ENCODE assay signal across 23 cellular contexts in the genomic region with DNA sequence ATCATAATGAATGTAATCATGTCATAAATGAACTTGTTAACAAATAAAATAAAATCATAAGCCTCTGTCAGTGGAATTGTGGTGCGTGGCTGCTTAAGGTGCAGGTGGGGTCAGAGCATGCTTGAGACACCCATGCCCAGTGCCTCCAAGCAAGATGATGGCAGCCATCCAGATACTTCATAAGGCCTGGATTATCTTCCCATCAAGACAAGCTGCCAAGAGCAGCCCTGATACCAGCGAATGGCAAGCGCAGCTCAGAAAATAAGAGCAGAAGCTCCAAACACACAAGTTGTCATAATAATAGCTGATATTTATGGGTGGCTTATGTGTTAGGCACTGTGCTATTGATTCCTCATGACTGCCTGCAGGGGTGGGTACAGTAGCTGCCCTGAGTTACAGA.
"Had no signal": no experiment of that assay in that cellular context is flagged by ENCODE, and none has a peak within 500 bp of the region (broad histone marks: within the 10 kb centered on the region; RNA-seq: fewer than 3 reads in every experiment).

No MANE protein-coding gene starts in this region.

- H3K36me3 ChIP-seq: esophagus squamous epithelium, gastroesophageal sphincter, spleen, tibial nerve, upper lobe of right lung, vagina had no signal

- DNase-seq: dermis blood vessel endothelial cell; esophagus squamous epithelium; foreskin fibroblast; head of caudate nucleus; kidney; left colon; mesendoderm; naive B cell; occipital lobe; psoas muscle; retina; spleen; stimulated activated CD4-positive, alpha-beta T cell treated with anti-CD3 and anti-CD28 coated beads, Interleukin-15, amount 100 ng/mL, for 24 hours; stimulated activated CD4-positive, alpha-beta T cell treated with anti-CD3 and anti-CD28 coated beads, Interleukin-1b, Interleukin-23, amount 100 ng/mL, for 48 hours; stimulated activated CD4-positive, alpha-beta T cell treated with anti-CD3 and anti-CD28 coated beads, Interleukin-4, amount 100 ng/mL, for 24 hours; stimulated activated naive B cell treated with anti-CD40 and anti-IgM and Interleukin-4, amounts not matched to agents 10 μg/mL and 1 μg/mL and 100 μg/mL, for 72 hours; stimulated activated naive CD8-positive, alpha-beta T cell treated with anti-CD3 and anti-CD28 coated beads, Interleukin-15, amount 100 ng/mL, for 72 hours; testis; upper lobe of right lung had no signal

- H3K4me2 ChIP-seq: hepatocyte had no signal

- H3K4me3 ChIP-seq: esophagus squamous epithelium, gastroesophageal sphincter, hepatocyte, psoas muscle, spleen, testis, tibial nerve, upper lobe of right lung, vagina had no signal

- H3K27ac ChIP-seq: esophagus squamous epithelium, gastroesophageal sphincter, hepatocyte, psoas muscle, spleen, testis, tibial nerve, upper lobe of right lung, vagina had no signal

- H3K27me3 ChIP-seq: testis, vagina had no signal

- H2AFZ ChIP-seq: hepatocyte had no signal

- H3K79me2 ChIP-seq: hepatocyte had no signal

- H3K9me3 ChIP-seq: esophagus squamous epithelium, psoas muscle, testis, tibial nerve, upper lobe of right lung, vagina had no signal

- H3K4me1 ChIP-seq: spleen, upper lobe of right lung, vagina had no signal
